Comparison of ENCODE assay signal across 23 cellular contexts in the genomic region with DNA sequence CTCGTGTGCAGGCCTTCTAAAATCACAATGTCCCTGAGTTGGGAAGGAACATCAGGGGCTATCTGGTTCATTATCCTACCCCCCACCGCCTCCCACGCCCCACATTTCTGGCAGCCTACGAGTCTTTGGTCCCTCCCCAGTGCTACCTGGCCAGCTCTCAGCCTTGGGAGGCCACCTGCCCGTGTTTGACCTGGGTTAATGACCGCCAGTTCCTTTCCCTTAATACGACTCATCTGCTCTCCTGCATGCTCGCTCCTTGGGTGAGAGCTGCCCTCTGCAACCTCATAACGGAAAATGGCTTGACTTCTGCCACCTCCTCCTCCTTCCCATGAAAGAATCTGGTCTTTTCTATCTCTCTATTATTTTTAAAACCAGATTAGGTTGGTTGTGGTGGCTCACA.
"Had no signal": no experiment of that assay in that cellular context is flagged by ENCODE, and none has a peak within 500 bp of the region (broad histone marks: within the 10 kb centered on the region; RNA-seq: fewer than 3 reads in every experiment).

No MANE protein-coding gene starts in this region.

- H3K4me1 Mint-ChIP-seq: activated CD4-positive, alpha-beta memory T cell treated with anti-CD3 and anti-CD28 coated beads, Interleukin-2, amount 10 ng/mL, durations not matched to agents 7 days and 5 days had no signal

- H3K27ac Mint-ChIP-seq: activated CD4-positive, alpha-beta memory T cell treated with anti-CD3 and anti-CD28 coated beads, Interleukin-2, amount 10 ng/mL, durations not matched to agents 7 days and 5 days; activated CD4-positive, alpha-beta T cell treated with anti-CD3 and anti-CD28 coated beads for 36 hours; activated naive CD8-positive, alpha-beta T cell treated with anti-CD3 and anti-CD28 coated beads, Interleukin-2, amount 10 ng/mL, durations not matched to agents 7 days and 5 days had no signal

- H3K4me3 Mint-ChIP-seq: activated CD4-positive, alpha-beta memory T cell treated with anti-CD3 and anti-CD28 coated beads, Interleukin-2, amount 10 ng/mL, durations not matched to agents 7 days and 5 days; activated CD4-positive, alpha-beta T cell treated with anti-CD3 and anti-CD28 coated beads for 36 hours; activated naive CD8-positive, alpha-beta T cell treated with anti-CD3 and anti-CD28 coated beads, Interleukin-2, amount 10 ng/mL, durations not matched to agents 7 days and 5 days had no signal

- H3K9me3 Mint-ChIP-seq: activated CD4-positive, alpha-beta memory T cell treated with anti-CD3 and anti-CD28 coated beads, Interleukin-2, amount 10 ng/mL, durations not matched to agents 7 days and 5 days; activated naive CD8-positive, alpha-beta T cell treated with anti-CD3 and anti-CD28 coated beads, Interleukin-2, amount 10 ng/mL, durations not matched to agents 7 days and 5 days had no signal

- DNase-seq: activated CD4-positive, alpha-beta memory T cell treated with anti-CD3 and anti-CD28 coated beads, Interleukin-2, amount 10 ng/mL, durations not matched to agents 7 days and 5 days; activated CD4-positive, alpha-beta T cell treated with anti-CD3 and anti-CD28 coated beads for 36 hours; activated CD4-positive, alpha-beta T cell treated with anti-CD3 and anti-CD28 coated beads, Interleukin-2, amount 50 U/mL, for 1 hour; activated CD8-positive, alpha-beta memory T cell treated with anti-CD3 and anti-CD28 coated beads, Interleukin-2, amount 50 U/mL, for 48 hours; activated naive CD4-positive, alpha-beta T cell treated with anti-CD3 and anti-CD28 coated beads, Interleukin-2, amount 50 U/mL, for 16 hours; activated naive CD8-positive, alpha-beta T cell treated with anti-CD3 and anti-CD28 coated beads, Interleukin-2, amount 10 ng/mL, durations not matched to agents 7 days and 5 days; activated T-cell treated with anti-CD3 and anti-CD28 coated beads, Interleukin-2, amount 50 U/mL, for 1 hour; anterior cingulate cortex; cerebellar nuclear complex; MM.1S; NCI-H1105; NCI-H1436; NCI-H187 treated with DMSO at 0.1 percent for 48 hours; NCI-H2081 treated with DMSO at 0.1 percent for 48 hours; NCI-H446 treated with DMSO at 0.1 percent for 48 hours; NCI-H524 treated with DMSO at 0.1 percent for 48 hours; NCI-H748 treated with DMSO at 0.1 percent for 48 hours; OCI-M1; Right ventricle myocardium superior; SJCRH30; SK-N-SH; T-helper 1 cell; WERI-Rb-1 had no signal

- H3K36me3 Mint-ChIP-seq: activated naive CD8-positive, alpha-beta T cell treated with anti-CD3 and anti-CD28 coated beads, Interleukin-2, amount 10 ng/mL, durations not matched to agents 7 days and 5 days had no signal
